In genomic region chr20:63529180-63529860, GRCh38 we compare ENCODE assay signal across 22 cellular contexts. TPM values are rescaled to one million over a fixed set of nuclear protein-coding genes. Genes with fewer than 3 reads are reported as not detected.
DNase-seq lines count a peak whose midpoint lies in the region; ATAC-seq and TF ChIP-seq lines count a peak whose summit lies in the region.
"Had no signal": no experiment of that assay in that cellular context is flagged by ENCODE, and none has a peak within 500 bp of the region (broad histone marks: within the 10 kb centered on the region; RNA-seq: fewer than 3 reads in every experiment).

No MANE protein-coding gene starts in this region.

- H3K4me1 Mint-ChIP-seq in endodermal cell (no peaks in the 10 kb centered on the region), progenitor cell of endocrine pancreas (ENCODE audit: low read depth) (peaks cover 4% of the 10 kb centered on the region)

- no peak for TF ChIP-seq CTCF in right atrium auricular region (IDR thresholded peaks at IDR 0.05)
- no peak for TF ChIP-seq CTCF in endodermal cell (conservative IDR thresholded peaks at IDR 0.05)
- no peak for TF ChIP-seq CTCF in progenitor cell of endocrine pancreas (IDR thresholded peaks at IDR 0.05; ENCODE audit: unreplicated experiment)

- H3K36me3 Mint-ChIP-seq in endodermal cell (ENCODE audit: low read depth) = peaks cover 2% of the 10 kb centered on the region
- peaks cover 2% of the 10 kb centered on the region for H3K36me3 Mint-ChIP-seq in progenitor cell of endocrine pancreas (ENCODE audit: insufficient read depth)

- no peak overlapping the region for H3K9ac ChIP-seq in endodermal cell (ENCODE audit: extremely low read depth, low read length, poor library complexity, severe bottlenecking)

- H3K4me3 Mint-ChIP-seq in endodermal cell (no peak overlapping the region), progenitor cell of endocrine pancreas (ENCODE audit: low read depth) (no peak overlapping the region)

- H3K9me3 Mint-ChIP-seq in endodermal cell = no peaks in the 10 kb centered on the region
- H3K9me3 Mint-ChIP-seq in progenitor cell of endocrine pancreas (ENCODE audit: low read depth) = no peaks in the 10 kb centered on the region
- H3K9me3 Mint-ChIP-seq: activated T-helper 17 cell treated with anti-CD3 and anti-CD28 coated beads, Interleukin-2, amount 50 U/mL, for 72 hours had no signal

- H3K36me3 ChIP-seq in right atrium auricular region = no peaks in the 10 kb centered on the region
- no peaks in the 10 kb centered on the region for H3K36me3 ChIP-seq in endodermal cell (ENCODE audit: control insufficient read depth, insufficient read depth, low read length)
- H3K36me3 ChIP-seq: gastroesophageal sphincter, ovary, upper lobe of left lung had no signal

- WGBS in endodermal cell (ENCODE audit: insufficient coverage in 1 of 2, insufficient read length in 1 of 2), 2 experiments = 87 to 92% methylated on average over 16 to 27 of the region's 27 CpGs

- H3K27ac Mint-ChIP-seq in endodermal cell = no peak overlapping the region
- no peak overlapping the region for H3K27ac Mint-ChIP-seq in progenitor cell of endocrine pancreas
- H3K27ac Mint-ChIP-seq: activated T-helper 17 cell treated with anti-CD3 and anti-CD28 coated beads, Interleukin-2, amount 50 U/mL, for 72 hours had no signal

- ATAC-seq in Right ventricle myocardium inferior (no peak), HG03460 (IDR thresholded peaks at IDR 0.05; ENCODE audit: unreplicated experiment) (no peak)
- ATAC-seq: gastroesophageal sphincter had no signal

- H3K4me1 ChIP-seq in right atrium auricular region (no peaks in the 10 kb centered on the region), endodermal cell (ENCODE audit: control insufficient read depth, insufficient read depth, low read length) (no peaks in the 10 kb centered on the region)
- H3K4me1 ChIP-seq: gastroesophageal sphincter had no signal

- H3K27ac ChIP-seq in right atrium auricular region (no peak overlapping the region), endodermal cell (ENCODE audit: low read depth, low read length) (no peak overlapping the region)
- H3K27ac ChIP-seq: gastroesophageal sphincter, ovary, upper lobe of left lung had no signal

- intact Hi-C loops in Right ventricle myocardium inferior (cut with DNase I) = no loop called here

- DNase-seq in Right ventricle myocardium inferior (ENCODE audit: missing footprints) = peak; percentile 44
- DNase-seq in right atrium auricular region (ENCODE audit: low spot score) = no peak
- peak; percentile 39 for DNase-seq in endodermal cell
- peak; percentile 8 for DNase-seq in progenitor cell of endocrine pancreas (ENCODE audit: low spot score, unreplicated experiment)
- DNase-seq in HuH-7 (ENCODE audit: low spot score) = no peak
- DNase-seq: C1 segment of cervical spinal cord; GF-D8; Karpas-422; NCI-H1092; NCI-H2081; NCI-H524 treated with DMSO at 0.1 percent for 48 hours; OCI-M1; stimulated activated CD4-positive, alpha-beta T cell treated with anti-CD3 and anti-CD28 coated beads, Interleukin-4, amount 100 ng/mL, for 1 hour; T1000 had no signal

- H3K9me3 ChIP-seq in right atrium auricular region (no peaks in the 10 kb centered on the region), endodermal cell (ENCODE audit: control insufficient read depth, low read length) (no peaks in the 10 kb centered on the region)
- H3K9me3 ChIP-seq: gastroesophageal sphincter, ovary, upper lobe of left lung had no signal

- no peak overlapping the region for H3K4me3 ChIP-seq in right atrium auricular region
- H3K4me3 ChIP-seq in endodermal cell (ENCODE audit: low read length) = no peak overlapping the region
- H3K4me3 ChIP-seq: gastroesophageal sphincter, ovary, upper lobe of left lung had no signal

- no peaks in the 10 kb centered on the region for H3K27me3 ChIP-seq in right atrium auricular region
- no peaks in the 10 kb centered on the region for H3K27me3 ChIP-seq in endodermal cell (ENCODE audit: control insufficient read depth, insufficient read depth, low read length, poor library complexity, severe bottlenecking)
- H3K27me3 ChIP-seq: ovary, upper lobe of left lung had no signal

- no peaks in the 10 kb centered on the region for H3K27me3 Mint-ChIP-seq in endodermal cell (ENCODE audit: insufficient read depth)
- H3K27me3 Mint-ChIP-seq in progenitor cell of endocrine pancreas = no peaks in the 10 kb centered on the region

RNA-seq across cellular contexts. Expression of gene PTK6, which starts 7.9 kb away (rescaled TPM):
- total RNA-seq in Right ventricle myocardium inferior = 0.11 TPM
- not detected for total RNA-seq in right atrium auricular region
- total RNA-seq in endodermal cell = under 1 TPM in 1 of 2 donors, not detected in 1; 0.22 TPM
- polyA plus RNA-seq in endodermal cell (2013, experiment 1 of 2) = not detected
- not detected for polyA plus RNA-seq in endodermal cell (2013, experiment 2 of 2)
- 0.29 and 0.31 TPM in 2 replicates for total RNA-seq in progenitor cell of endocrine pancreas
- total RNA-seq: A673, skeletal muscle tissue had no signal

RNA-seq across cellular contexts. Expression of gene PPDPF, which starts 8.8 kb away (rescaled TPM):
- total RNA-seq in Right ventricle myocardium inferior (261 TPM), right atrium auricular region (100 to 1,000 TPM; 138 to 185 TPM), endodermal cell (100 to 1,000 TPM; 247 to 296 TPM), progenitor cell of endocrine pancreas (340 and 374 TPM in 2 replicates)
- polyA plus RNA-seq in endodermal cell (2013, experiment 1 of 2) = 318 TPM
- 282 TPM for polyA plus RNA-seq in endodermal cell (2013, experiment 2 of 2)

RNA-seq across cellular contexts. Expression of gene SRMS, which starts 18.2 kb away (rescaled TPM):
- total RNA-seq in Right ventricle myocardium inferior (not detected), right atrium auricular region (not detected), endodermal cell (not detected), progenitor cell of endocrine pancreas (not detected in 2 replicates)
- not detected for polyA plus RNA-seq in endodermal cell (2013, experiment 1 of 2)
- not detected for polyA plus RNA-seq in endodermal cell (2013, experiment 2 of 2)
- total RNA-seq: A673; activated T-helper 17 cell treated with anti-CD3 and anti-CD28 coated beads, Interleukin-2, amount 50 U/mL, for 72 hours; dermis microvascular lymphatic vessel endothelial cell; gastroesophageal sphincter; ovary; skeletal muscle tissue; upper lobe of left lung had no signal
- polyA plus RNA-seq: ovary had no signal

RNA-seq across cellular contexts. Expression of gene FNDC11, which starts 24.6 kb away (rescaled TPM):
- total RNA-seq in Right ventricle myocardium inferior = 0.16 TPM
- total RNA-seq in right atrium auricular region = not detected
- 1 to 10 TPM; 1.8 to 2.4 TPM for total RNA-seq in endodermal cell
- polyA plus RNA-seq in endodermal cell (2013, experiment 1 of 2) = 5.2 TPM
- 5.2 TPM for polyA plus RNA-seq in endodermal cell (2013, experiment 2 of 2)
- 1.9 and 2.6 TPM in 2 replicates for total RNA-seq in progenitor cell of endocrine pancreas

RNA-seq across cellular contexts. Expression of gene EEF1A2, which starts 30.4 kb away (rescaled TPM):
- total RNA-seq in Right ventricle myocardium inferior (1,274 TPM), right atrium auricular region (100 to 1,000 TPM; 797 to 886 TPM), endodermal cell (10 to 100 TPM; 12.1 to 22.6 TPM), progenitor cell of endocrine pancreas (11.0 and 11.8 TPM in 2 replicates)
- 24.7 TPM for polyA plus RNA-seq in endodermal cell (2013, experiment 1 of 2)
- 18.3 TPM for polyA plus RNA-seq in endodermal cell (2013, experiment 2 of 2)

Comparison
In these comparisons a context has a peak if more than half of its experiments do, and no peak if none do; other contexts are left out.
1. DNase-seq: peak in Right ventricle myocardium inferior (single experiment), endodermal cell (single experiment) and progenitor cell of endocrine pancreas (single experiment); none in right atrium auricular region (single experiment) and HuH-7 (single experiment).